1 cellular context compared by ENCODE assay signal in genomic region chr17:78374189-78374588, GRCh38.
TF ChIP-seq lines count a peak whose summit lies in the region.

No MANE protein-coding gene starts in this region.

TF ChIP-seq in endothelial cell of umbilical vein, 7 proteins besides CTCF, POLR2A, EP300 and RAD21:
- TF ChIP-seq FOS (IDR thresholded peaks at IDR 0.05; ENCODE audit: borderline replicate concordance, insufficient read depth, low read length): no peak
- no peak for TF ChIP-seq MYC (IDR thresholded peaks at IDR 0.05; ENCODE audit: low read depth, low read length)
